In genomic region chr14:70567791-70568190, GRCh38 we compare ENCODE assay signal across 9 cellular contexts. TPM values are rescaled to one million over a fixed set of nuclear protein-coding genes. Genes with fewer than 3 reads are reported as not detected.
DNase-seq lines count a peak whose midpoint lies in the region; ATAC-seq and TF ChIP-seq lines count a peak whose summit lies in the region.
"Had no signal": no experiment of that assay in that cellular context is flagged by ENCODE, and none has a peak within 500 bp of the region (broad histone marks: within the 10 kb centered on the region; RNA-seq: fewer than 3 reads in every experiment).

No MANE protein-coding gene starts in this region.

- peaks cover 1% of the 10 kb centered on the region for H3K4me1 Mint-ChIP-seq in progenitor cell of endocrine pancreas (ENCODE audit: low read depth)

- no peak overlapping the region for H3K4me3 Mint-ChIP-seq in progenitor cell of endocrine pancreas (ENCODE audit: low read depth)

- no peak overlapping the region for H2BK5ac ChIP-seq in neuronal stem cell (ENCODE audit: low read length)

- H3K4me2 ChIP-seq in neuronal stem cell (ENCODE audit: insufficient read depth, low read length, poor library complexity, severe bottlenecking), result no peak overlapping the region

- no CpG with 5 or more reads among the region's 2 CpGs for WGBS in neuronal stem cell (ENCODE audit: extremely low coverage in 2 of 2, insufficient read length in 2 of 2, insufficient replicate concordance in 1 of 2), 2 donors

- no peaks in the 10 kb centered on the region for H3K27me3 Mint-ChIP-seq in progenitor cell of endocrine pancreas

- no peaks in the 10 kb centered on the region for H3K27me3 ChIP-seq in neuronal stem cell (ENCODE audit: control insufficient read depth in 3 of 3, insufficient read depth in 3 of 3, low read depth in 1 of 3, low read length in 3 of 3)
- H3K27me3 ChIP-seq: neutrophil had no signal

- peak; percentile 51 for TF ChIP-seq CTCF in progenitor cell of endocrine pancreas (IDR thresholded peaks at IDR 0.05; ENCODE audit: unreplicated experiment)

- H3K27ac ChIP-seq in epithelial cell of prostate (no peak overlapping the region), neuronal stem cell (replicated peaks; ENCODE audit: low read length) (no peak overlapping the region)
- H3K27ac ChIP-seq: neutrophil had no signal

- H3K18ac ChIP-seq in neuronal stem cell (ENCODE audit: low read length), result no peak overlapping the region

- H3K9me3 ChIP-seq in neuronal stem cell (replicated peaks in 1 of 2; ENCODE audit: control insufficient read depth in 2 of 2, insufficient read depth in 1 of 2, low read depth in 1 of 2, low read length in 2 of 2), result peaks cover 2 to 18% of the 10 kb centered on the region in 2 donors
- H3K9me3 ChIP-seq: neutrophil had no signal

- H3K9ac ChIP-seq in neuronal stem cell (ENCODE audit: low read depth, low read length, poor library complexity), result no peak overlapping the region

- H3K27ac Mint-ChIP-seq in progenitor cell of endocrine pancreas, result no peak overlapping the region

- H3K79me1 ChIP-seq in neuronal stem cell (ENCODE audit: low read depth, low read length), result peaks cover 2% of the 10 kb centered on the region

- H3K4me3 ChIP-seq in neuronal stem cell (ENCODE audit: low read length in 2 of 2), result no peak overlapping the region

- H3K4me1 ChIP-seq in neuronal stem cell (ENCODE audit: control insufficient read depth in 2 of 2, insufficient read depth in 1 of 2, low read depth in 1 of 2, low read length in 2 of 2), result no peaks in the 10 kb centered on the region

- H3K4ac ChIP-seq in neuronal stem cell (ENCODE audit: low read length), result no peak overlapping the region

- peaks cover 32% of the 10 kb centered on the region for H3K9me3 Mint-ChIP-seq in progenitor cell of endocrine pancreas (ENCODE audit: low read depth)

- H2BK15ac ChIP-seq in neuronal stem cell (ENCODE audit: low read length), result no peak overlapping the region

- H3K36me3 Mint-ChIP-seq in progenitor cell of endocrine pancreas (ENCODE audit: insufficient read depth), result peaks cover 58% of the 10 kb centered on the region

- no peak overlapping the region for H2AK5ac ChIP-seq in neuronal stem cell (ENCODE audit: low read depth, low read length)

- H4K8ac ChIP-seq in neuronal stem cell (ENCODE audit: low read depth, low read length), result no peak overlapping the region

- DNase-seq in COLO829 (ENCODE audit: low spot score), result peak; percentile 12
- peak; percentile 27 for DNase-seq in H4 (ENCODE audit: low spot score)
- DNase-seq in NOMO-1 treated with dmso at 0.1 percent for 144 hours (lab: John Stamatoyannopoulos, UW; ENCODE audit: unreplicated experiment), result peak; percentile 3
- DNase-seq in epithelial cell of prostate (ENCODE audit: low read depth, low spot score), result peak; percentile 16
- DNase-seq in progenitor cell of endocrine pancreas (ENCODE audit: low spot score, unreplicated experiment), result no peak
- DNase-seq in NCI-H1092 (lab: John Stamatoyannopoulos, UW), result no peak
- DNase-seq in neuronal stem cell (ENCODE audit: low spot score), result no peak

- ATAC-seq in GM18858 (IDR thresholded peaks at IDR 0.05; ENCODE audit: unreplicated experiment), result no peak

- H3K14ac ChIP-seq in neuronal stem cell (ENCODE audit: low read length), result no peak overlapping the region

- H2BK120ac ChIP-seq in neuronal stem cell (ENCODE audit: low read depth, low read length), result no peak overlapping the region

- H2AFZ ChIP-seq in neuronal stem cell (ENCODE audit: low read length), result no peak overlapping the region

- peaks cover 3 to 51% of the 10 kb centered on the region in 2 donors for H3K36me3 ChIP-seq in neuronal stem cell (replicated peaks in 1 of 2; ENCODE audit: control insufficient read depth in 2 of 2, insufficient read depth in 2 of 2, low read length in 2 of 2)

- H4K91ac ChIP-seq in neuronal stem cell (ENCODE audit: low read depth, low read length, poor library complexity), result no peak overlapping the region

- H3K23ac ChIP-seq in neuronal stem cell (ENCODE audit: low read depth, low read length, poor library complexity), result no peak overlapping the region

- H2BK12ac ChIP-seq in neuronal stem cell (ENCODE audit: low read length), result no peak overlapping the region

RNA-seq across cellular contexts. Expression of gene MED6, which starts 32.7 kb away (rescaled TPM):
- total RNA-seq in H4 (2014; rRNA removed; shearing (Covaris generic)), result 48.6 and 50.4 TPM in 2 replicates
- 47.1 and 52.2 TPM in 2 replicates for total RNA-seq in progenitor cell of endocrine pancreas
- polyA plus RNA-seq in neuronal stem cell (2013, experiment 1 of 2), result 35.4 TPM
- 36.8 TPM for polyA plus RNA-seq in neuronal stem cell (2013, experiment 2 of 2)

RNA-seq across cellular contexts. Expression of gene ADAM20, which starts 33.0 kb away (rescaled TPM):
- total RNA-seq in H4 (2014; rRNA removed; shearing (Covaris generic)), result not detected in 2 replicates
- 1.0 and 1.3 TPM in 2 replicates for total RNA-seq in progenitor cell of endocrine pancreas
- 0.01 TPM for polyA plus RNA-seq in neuronal stem cell (2013, experiment 1 of 2)
- 0.01 TPM for polyA plus RNA-seq in neuronal stem cell (2013, experiment 2 of 2)

Comparison
In these comparisons a context has a peak if more than half of its experiments do, and no peak if none do; other contexts are left out.
1. DNase-seq: peak in COLO829 (single experiment), H4 (single experiment), NOMO-1 treated with dmso at 0.1 percent for 144 hours (single experiment) and epithelial cell of prostate (single experiment); none in progenitor cell of endocrine pancreas (single experiment), NCI-H1092 (single experiment) and neuronal stem cell (single experiment).